26 cellular contexts compared by ENCODE assay signal in the genomic region with DNA sequence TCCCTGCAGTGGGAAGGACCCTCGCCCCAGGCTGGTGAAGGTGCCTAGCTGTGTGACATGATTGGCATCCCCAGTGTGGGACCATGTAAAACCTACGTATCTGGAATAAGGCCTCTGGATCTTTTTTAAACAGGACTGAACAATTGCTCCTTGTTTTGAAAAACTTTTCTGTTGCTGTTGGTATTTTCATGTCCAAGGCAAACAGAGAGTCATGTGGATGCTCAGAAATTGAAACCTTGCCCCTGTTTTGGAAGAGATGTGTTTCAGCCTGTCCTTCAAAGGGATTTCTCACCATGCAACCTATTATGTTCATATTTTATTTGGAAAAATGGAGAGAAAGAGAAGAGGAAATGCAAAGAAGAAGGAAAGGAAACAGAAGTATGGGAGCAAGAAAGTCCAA.
DNase-seq lines count a peak whose midpoint lies in the region; ATAC-seq, FAIRE-seq and TF ChIP-seq lines count a peak whose summit lies in the region.
"Had no signal": no experiment of that assay in that cellular context is flagged by ENCODE, and none has a peak within 500 bp of the region (broad histone marks: within the 10 kb centered on the region; RNA-seq: fewer than 3 reads in every experiment).

No MANE protein-coding gene starts in this region.

- no peaks in the 10 kb centered on the region for H3K9me2 ChIP-seq in hepatocyte (replicated peaks; ENCODE audit: insufficient read depth)
- no peaks in the 10 kb centered on the region for H3K9me2 ChIP-seq in SK-N-SH

- H2AFZ ChIP-seq in HepG2 (ENCODE audit: low read length) (no peak overlapping the region), hepatocyte (no peak overlapping the region), SK-N-SH (ENCODE audit: low read depth) (no peak overlapping the region)

- no peak overlapping the region for H3K27ac Mint-ChIP-seq in stimulated activated effector memory CD8-positive, alpha-beta T cell treated with anti-CD3 and anti-CD28 coated beads, Interleukin-12 subunit alpha, Interleukin-12 subunit beta, amount 100 ng/mL, for 72 hours
- H3K27ac Mint-ChIP-seq: CD14-positive monocyte; CD4-positive, alpha-beta T cell; CD8-positive, alpha-beta memory T cell had no signal

- in situ Hi-C loops in HepG2 (cut with HindIII; ENCODE audit: extremely low pct_ligation_motif_present, low pct_unique_long_range_greater_than_20kb) (no loop called here), SK-MEL-5 (cut with HindIII; ENCODE audit: low pct_unique_long_range_greater_than_20kb, low sequenced_read_pairs) (no loop called here)

- no peaks in the 10 kb centered on the region for H3K79me2 ChIP-seq in HepG2 (ENCODE audit: insufficient read depth, low read length)
- H3K79me2 ChIP-seq in hepatocyte, result no peaks in the 10 kb centered on the region
- no peaks in the 10 kb centered on the region for H3K79me2 ChIP-seq in SK-N-SH (ENCODE audit: insufficient read depth)

- FAIRE-seq in HepG2 (lab: Jason Lieb, UNC) (no peak), D721Med (lab: Jason Lieb, UNC) (no peak)
- FAIRE-seq: A549, GM12878, H1 had no signal

- H3K27ac ChIP-seq in liver (ENCODE audit: low read depth in 1 of 2, low read length in 2 of 2), result peak overlapping the region; percentile 46 to 71
- no peak overlapping the region for H3K27ac ChIP-seq in HepG2 (ENCODE audit: extremely low read length, insufficient read depth, low read length)
- H3K27ac ChIP-seq in hepatocyte, result peak overlapping the region; percentile 4
- no peak overlapping the region for H3K27ac ChIP-seq in SK-N-SH (ENCODE audit: low read depth in 2 of 2, low read length in 1 of 2)
- H3K27ac ChIP-seq: A549; BLaER1 treated with 17β-estradiol and CSF1 and Interleukin-3, amounts not matched to agents 10 nM and 100 nM had no signal

- no peaks in the 10 kb centered on the region for H3K4me1 Mint-ChIP-seq in stimulated activated effector memory CD8-positive, alpha-beta T cell treated with anti-CD3 and anti-CD28 coated beads, Interleukin-12 subunit alpha, Interleukin-12 subunit beta, amount 100 ng/mL, for 72 hours
- H3K4me1 Mint-ChIP-seq: CD14-positive monocyte; CD8-positive, alpha-beta memory T cell had no signal

- no peak overlapping the region for H3K4me3 ChIP-seq in liver (ENCODE audit: low read depth in 1 of 3, low read length in 3 of 3)
- H3K4me3 ChIP-seq in HepG2 (replicated peaks in 1 of 3; ENCODE audit: insufficient read depth in 1 of 3, low read depth in 2 of 3, low read length in 3 of 3), result no peak overlapping the region
- no peak overlapping the region for H3K4me3 ChIP-seq in hepatocyte
- H3K4me3 ChIP-seq in SK-N-SH (ENCODE audit: low read depth in 2 of 2, low read length in 1 of 2), result no peak overlapping the region
- H3K4me3 ChIP-seq: A549; BLaER1 treated with 17β-estradiol and CSF1 and Interleukin-3, amounts not matched to agents 10 nM and 100 nM; GM12878 had no signal

- ATAC-seq in HepG2 (no peak), sciatic nerve (peak; percentile 84)
- no peak for ATAC-seq in stimulated activated effector memory CD8-positive, alpha-beta T cell treated with anti-CD3 and anti-CD28 coated beads, Interleukin-12 subunit alpha, Interleukin-12 subunit beta, amount 100 ng/mL, for 72 hours
- ATAC-seq: A549, GM12878, HCT116 had no signal

- intact Hi-C loops in HepG2 (cut with micrococcal nuclease; ENCODE audit: unreplicated experiment) (no loop called here), sciatic nerve (cut with DNase I) (loop anchor here (10.0 kb wide), 1 partner anchor 50 kb away; no protein-coding TSS in a partner anchor)

- peak in 1 of 2 donors; percentile 11 for TF ChIP-seq RAD21 in liver (IDR thresholded peaks at IDR 0.05)
- TF ChIP-seq RAD21 in HepG2 (CRISPR knock-in tag; IDR thresholded peaks at IDR 0.05), result no peak
- TF ChIP-seq RAD21 in SK-N-SH (IDR thresholded peaks at IDR 0.05; ENCODE audit: low read length), result no peak

- H3K4me2 ChIP-seq in HepG2 (ENCODE audit: low read depth, low read length) (no peak overlapping the region), hepatocyte (no peak overlapping the region), SK-N-SH (no peak overlapping the region)
- H3K4me2 ChIP-seq: A549 had no signal

- TF ChIP-seq POLR2A in HepG2 (IDR thresholded peaks at IDR 0.05; ENCODE audit: insufficient read depth in 1 of 2, low read depth in 2 of 2, low read length in 2 of 2), result no peak

- peaks cover 15% of the 10 kb centered on the region for H3K9me3 Mint-ChIP-seq in stimulated activated effector memory CD8-positive, alpha-beta T cell treated with anti-CD3 and anti-CD28 coated beads, Interleukin-12 subunit alpha, Interleukin-12 subunit beta, amount 100 ng/mL, for 72 hours

- CTCF ChIA-PET in HepG2 (lab: Yijun Ruan, JAX; ENCODE audit: low intra/inter-chr PET ratio, low total read pairs), result no interaction called here
- CTCF ChIA-PET in SK-N-SH (lab: Yijun Ruan, JAX), result no interaction called here

- H3K9ac ChIP-seq in liver (ENCODE audit: low read depth in 1 of 2, low read length in 2 of 2) (peak overlapping the region in 1 of 2 donors; percentile 7), HepG2 (ENCODE audit: insufficient read depth, low read depth, low read length) (no peak overlapping the region), SK-N-SH (no peak overlapping the region)
- H3K9ac ChIP-seq: BLaER1 treated with 17β-estradiol and CSF1 and Interleukin-3, amounts not matched to agents 10 nM and 100 nM had no signal

- peaks cover 0 to 15% (median 7%) of the 10 kb centered on the region in 4 donors for H3K4me1 ChIP-seq in liver (ENCODE audit: control insufficient read depth in 4 of 4, insufficient read depth in 4 of 4, low read length in 3 of 4)
- H3K4me1 ChIP-seq in HepG2 (ENCODE audit: insufficient read depth, low read length), result no peaks in the 10 kb centered on the region
- no peaks in the 10 kb centered on the region for H3K4me1 ChIP-seq in hepatocyte (ENCODE audit: insufficient read depth)
- H3K4me1 ChIP-seq in SK-N-SH (ENCODE audit: control insufficient read depth in 1 of 2, insufficient read depth in 2 of 2, low read depth in 1 of 2, low read length in 1 of 2), result no peaks in the 10 kb centered on the region; a peak in 1 of 4 replicates
- H3K4me1 ChIP-seq: A549, BE2C had no signal

- H3K36me3 ChIP-seq in liver (ENCODE audit: control insufficient read depth in 4 of 4, insufficient read depth in 3 of 4, low read depth in 1 of 4, low read length in 3 of 4) (no peaks in the 10 kb centered on the region), HepG2 (replicated peaks in 1 of 2; ENCODE audit: control insufficient read depth in 1 of 2, insufficient read depth in 2 of 2, low read length in 2 of 2) (no peaks in the 10 kb centered on the region), hepatocyte (replicated peaks; ENCODE audit: insufficient read depth, low read depth) (no peaks in the 10 kb centered on the region), SK-N-SH (replicated peaks in 1 of 2; ENCODE audit: control insufficient read depth in 1 of 2, insufficient read depth in 2 of 2, low read length in 1 of 2) (no peaks in the 10 kb centered on the region)
- H3K36me3 ChIP-seq: BE2C; BLaER1 treated with 17β-estradiol and CSF1 and Interleukin-3, amounts not matched to agents 10 nM and 100 nM had no signal

- no peaks in the 10 kb centered on the region for H3K27me3 ChIP-seq in liver (ENCODE audit: control insufficient read depth in 4 of 4, insufficient read depth in 4 of 4, low read length in 3 of 4)
- no peaks in the 10 kb centered on the region for H3K27me3 ChIP-seq in HepG2 (ENCODE audit: control insufficient read depth in 1 of 2, insufficient read depth in 2 of 2, low read length in 2 of 2)
- no peaks in the 10 kb centered on the region for H3K27me3 ChIP-seq in hepatocyte
- H3K27me3 ChIP-seq in SK-N-SH (ENCODE audit: insufficient read depth), result no peaks in the 10 kb centered on the region
- H3K27me3 ChIP-seq: BE2C; BLaER1 treated with 17β-estradiol and CSF1 and Interleukin-3, amounts not matched to agents 10 nM and 100 nM had no signal

- BruUV-seq in HepG2 (replicated peaks; lab: Mats Ljungman, UMichigan), result no TSS peak

- no peaks in the 10 kb centered on the region for H4K20me1 ChIP-seq in HepG2 (ENCODE audit: insufficient read depth, low read length)
- H4K20me1 ChIP-seq in hepatocyte (ENCODE audit: insufficient read depth, poor library complexity, severe bottlenecking), result no peaks in the 10 kb centered on the region
- no peaks in the 10 kb centered on the region for H4K20me1 ChIP-seq in SK-N-SH (ENCODE audit: insufficient read depth)
- H4K20me1 ChIP-seq: BLaER1 treated with 17β-estradiol and CSF1 and Interleukin-3, amounts not matched to agents 10 nM and 100 nM had no signal

- no peak overlapping the region for H3K4me3 Mint-ChIP-seq in stimulated activated effector memory CD8-positive, alpha-beta T cell treated with anti-CD3 and anti-CD28 coated beads, Interleukin-12 subunit alpha, Interleukin-12 subunit beta, amount 100 ng/mL, for 72 hours
- H3K4me3 Mint-ChIP-seq: CD14-positive monocyte; CD4-positive, alpha-beta T cell; CD8-positive, alpha-beta memory T cell had no signal

- no peaks in the 10 kb centered on the region for H3K36me3 Mint-ChIP-seq in stimulated activated effector memory CD8-positive, alpha-beta T cell treated with anti-CD3 and anti-CD28 coated beads, Interleukin-12 subunit alpha, Interleukin-12 subunit beta, amount 100 ng/mL, for 72 hours
- H3K36me3 Mint-ChIP-seq: CD14-positive monocyte; CD8-positive, alpha-beta memory T cell had no signal

- no peak for DNase-seq in HepG2 (ENCODE audit: low spot score)
- DNase-seq in SK-MEL-5 (ENCODE audit: low read depth, low spot score), result peak; percentile 1
- DNase-seq in hepatocyte (ENCODE audit: low spot score), result no peak
- no peak for DNase-seq in sciatic nerve (ENCODE audit: low spot score)
- no peak for DNase-seq in D721Med (ENCODE audit: insufficient read length, low spot score)
- DNase-seq in stimulated activated effector memory CD8-positive, alpha-beta T cell treated with anti-CD3 and anti-CD28 coated beads, Interleukin-12 subunit alpha, Interleukin-12 subunit beta, amount 100 ng/mL, for 72 hours (ENCODE audit: low spot score in 2 of 2), result no peak
- no peak for DNase-seq in SK-N-SH
- DNase-seq: 8988T; ACHN; AML-193; BE2C; Calu3; CD4-positive, alpha-beta T cell; CD8-positive, alpha-beta memory T cell; COR-L47; DMS153; EL; GDM1; H7 had no signal

- H3K9me3 ChIP-seq in liver (ENCODE audit: control insufficient read depth in 4 of 4, low read length in 3 of 4), result no peaks in the 10 kb centered on the region
- no peaks in the 10 kb centered on the region for H3K9me3 ChIP-seq in HepG2 (ENCODE audit: low read length)
- no peaks in the 10 kb centered on the region for H3K9me3 ChIP-seq in hepatocyte (ENCODE audit: low read depth)
- no peaks in the 10 kb centered on the region for H3K9me3 ChIP-seq in SK-N-SH
- H3K9me3 ChIP-seq: A549; BE2C; BLaER1 treated with 17β-estradiol and CSF1 and Interleukin-3, amounts not matched to agents 10 nM and 100 nM had no signal

- 57% methylated on average over 2 of the region's 2 CpGs for WGBS in liver
- 0% methylated on average over 2 of the region's 2 CpGs for WGBS in HepG2 (ENCODE audit: low lambda C conversion rate)
- 67% methylated on average over 2 of the region's 2 CpGs for WGBS in hepatocyte (ENCODE audit: low lambda C conversion rate, missing lambda C conversion rate)
- WGBS in SK-N-SH (ENCODE audit: low lambda C conversion rate), result 27% methylated on average over 2 of the region's 2 CpGs

- TF ChIP-seq EP300 in HepG2 (IDR thresholded peaks at IDR 0.05; ENCODE audit: low read depth in 2 of 2, low read length in 2 of 2) (no peak), HepG2 (CRISPR knock-in tag; IDR thresholded peaks at IDR 0.05; ENCODE audit: borderline replicate concordance) (no peak), SK-N-SH (IDR thresholded peaks at IDR 0.05; ENCODE audit: borderline replicate concordance in 1 of 2, low read depth in 1 of 2, low read length in 1 of 2) (no peak)

- H3F3A ChIP-seq in SK-N-SH (replicated peaks; ENCODE audit: insufficient read depth), result no peaks in the 10 kb centered on the region

- POLR2A ChIA-PET in HepG2 (lab: Yijun Ruan, JAX) (no interaction called here), SK-N-SH (lab: Yijun Ruan, JAX) (no interaction called here)

- TF ChIP-seq CTCF in liver (IDR thresholded peaks at IDR 0.05; ENCODE audit: low read depth, low read length, missing input control) (no peak), HepG2 (CRISPR knock-in tag; IDR thresholded peaks at IDR 0.05) (no peak), hepatocyte (IDR thresholded peaks at IDR 0.05; ENCODE audit: poor library complexity) (no peak), D721Med (IDR thresholded peaks at IDR 0.05; ENCODE audit: insufficient read depth, missing control alignments) (no peak), SK-N-SH (IDR thresholded peaks at IDR 0.05) (no peak)

Comparison
In these comparisons a context has a peak if more than half of its experiments do, and no peak if none do; other contexts are left out.
1. H3K27ac ChIP-seq: peak in liver (2 of 2) and hepatocyte (single experiment); none in HepG2 (single experiment) and SK-N-SH (0 of 2).